ENCODE assay signal across 9 cellular contexts in genomic region chr2:120343433-120344105, GRCh38. TPM values are rescaled to one million over a fixed set of nuclear protein-coding genes. Genes with fewer than 3 reads are reported as not detected.
DNase-seq lines count a peak whose midpoint lies in the region; ATAC-seq and TF ChIP-seq lines count a peak whose summit lies in the region.
"Had no signal": no experiment of that assay in that cellular context is flagged by ENCODE, and none has a peak within 500 bp of the region (broad histone marks: within the 10 kb centered on the region; RNA-seq: fewer than 3 reads in every experiment).

No MANE protein-coding gene starts in this region.

- no peak for TF ChIP-seq EP300 in esophagus muscularis mucosa (IDR thresholded peaks at IDR 0.05)

- TF ChIP-seq CTCF in Calu3 (IDR thresholded peaks at IDR 0.05; ENCODE audit: unreplicated experiment) (peak; percentile 80), esophagus muscularis mucosa (IDR thresholded peaks at IDR 0.05) (peak; percentile 79 to 84 (median 82))

- peak overlapping the region; percentile 60 to 70 (median 62) for H3K4me3 ChIP-seq in esophagus muscularis mucosa

- no peaks in the 10 kb centered on the region for H3K9me3 ChIP-seq in esophagus muscularis mucosa

- no peaks in the 10 kb centered on the region for H3K36me3 ChIP-seq in esophagus muscularis mucosa

- H3K27me3 ChIP-seq in esophagus muscularis mucosa, result peaks cover 0 to 97% (median 52%) of the 10 kb centered on the region in 4 donors

- peak overlapping the region in 1 of 4 donors; percentile 34 for H3K27ac ChIP-seq in esophagus muscularis mucosa (replicated peaks in 1 of 4)

- ATAC-seq in HG03025 (IDR thresholded peaks at IDR 0.05; ENCODE audit: low FRiP score, unreplicated experiment), result no peak

- H3K27ac Mint-ChIP-seq in Calu3 (ENCODE audit: unreplicated experiment), result no peak overlapping the region

- CTCF ChIA-PET in Calu3 (lab: Charles Lee), result interaction anchor here (0.6 to 1.7 kb wide), 9 partner anchors 12 to 334 kb away, joined by 3 to 11 read pairs (median 4); no protein-coding TSS in a partner anchor

- H3K9me3 Mint-ChIP-seq in Calu3 (ENCODE audit: low read depth, unreplicated experiment), result no peaks in the 10 kb centered on the region

- BruUV-seq in Calu3 (replicated peaks; lab: Mats Ljungman, UMichigan), result no TSS peak

- TF ChIP-seq POLR2A in esophagus muscularis mucosa (IDR thresholded peaks at IDR 0.05; ENCODE audit: low read depth), result no peak

- peaks cover 7% of the 10 kb centered on the region for H3K4me1 Mint-ChIP-seq in Calu3 (ENCODE audit: low read depth, unreplicated experiment)

- H3K27me3 Mint-ChIP-seq in Calu3 (ENCODE audit: unreplicated experiment), result peaks cover 48% of the 10 kb centered on the region

- 38% methylated on average over 8 of the region's 43 CpGs for WGBS in esophagus muscularis mucosa

- H3K36me3 Mint-ChIP-seq in Calu3 (ENCODE audit: insufficient read depth, unreplicated experiment), result peaks cover 9% of the 10 kb centered on the region

- intact Hi-C loops in Calu3 (cut with micrococcal nuclease; ENCODE audit: unreplicated experiment) (loop anchor here (1.0 to 5.0 kb wide), 2 partner anchors 114 to 337 kb away; no protein-coding TSS in a partner anchor), esophagus muscularis mucosa (cut with DNase I) (loop anchor here (1.0 to 10.0 kb wide), 3 partner anchors 209 to 731 kb away; no protein-coding TSS in a partner anchor)

- peak; percentile 86 for DNase-seq in Calu3
- peak; percentile 60 for DNase-seq in HCEC 1CT
- DNase-seq in NCI-H510A treated with DMSO at 0.1 percent for 48 hours (lab: John Stamatoyannopoulos, UW), result peak; percentile 71
- DNase-seq in activated T-cell treated with anti-CD3 and anti-CD28 coated beads for 48 hours (ENCODE audit: low read depth), result peak; percentile 66
- DNase-seq in esophagus muscularis mucosa (ENCODE audit: extremely low spot score), result peak; percentile 94
- peak; percentile 73 for DNase-seq in mucosa of gallbladder (ENCODE audit: low spot score)
- DNase-seq in stimulated activated CD8-positive, alpha-beta memory T cell treated with anti-CD3 and anti-CD28 coated beads, Interleukin-4, amount 100 ng/mL, for 24 hours (ENCODE audit: low read depth), result peak; percentile 36

- H3K4me1 ChIP-seq in esophagus muscularis mucosa, result peaks cover 36 to 50% (median 46%) of the 10 kb centered on the region in 4 donors

- H3K4me3 Mint-ChIP-seq in Calu3 (ENCODE audit: low read depth, unreplicated experiment), result peak overlapping the region; percentile 54

RNA-seq across cellular contexts. Expression of gene INHBB, which starts 2.4 kb away (rescaled TPM):
- total RNA-seq in Calu3 (2022) (not detected in 2 replicates), esophagus muscularis mucosa (10 to 100 TPM in 1 of 4 donors, 1 to 10 TPM in 3; 1.2 to 13.9 (median 7.2) TPM), mucosa of gallbladder (1.1 TPM)
- total RNA-seq: T-helper 1 cell treated with Interleukin-12 subunit alpha and Interleukin-12 subunit beta and Interleukin-4 antibody, amounts not matched to agents 30 ng/mL and 1 ng/mL, for 36 hours had no signal

Comparison
In these comparisons a context has a peak if more than half of its experiments do, and no peak if none do; other contexts are left out.
1. DNase-seq: peak in every context shown above with its lines; median percentile 94 in esophagus muscularis mucosa; 86 in Calu3; 73 in mucosa of gallbladder; 71 in NCI-H510A treated with DMSO at 0.1 percent for 48 hours; 66 in activated T-cell treated with anti-CD3 and anti-CD28 coated beads for 48 hours; 60 in HCEC 1CT; 36 in stimulated activated CD8-positive, alpha-beta memory T cell treated with anti-CD3 and anti-CD28 coated beads, Interleukin-4, amount 100 ng/mL, for 24 hours.